Comparison of ENCODE assay signal across 13 cellular contexts in the genomic region with DNA sequence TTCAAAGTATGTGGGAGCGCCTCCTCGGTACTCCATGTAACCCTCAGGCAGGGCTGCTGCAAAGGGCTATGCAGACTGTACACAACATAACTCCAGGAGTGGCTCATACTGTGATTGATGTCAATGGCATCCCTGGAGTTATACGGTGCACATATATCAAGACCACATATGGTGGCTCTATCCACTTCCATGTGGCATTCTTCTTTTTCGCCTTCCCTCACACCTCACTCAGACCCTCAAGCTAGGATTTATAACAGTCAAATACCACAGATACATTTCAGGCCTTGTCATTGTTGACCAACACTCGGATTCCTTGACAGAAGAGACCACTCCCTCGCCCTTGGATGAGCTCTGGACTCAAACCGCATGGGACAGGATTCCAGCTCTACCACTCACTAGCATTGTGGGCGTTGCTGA. TPM values are rescaled to one million over a fixed set of nuclear protein-coding genes. Genes with fewer than 3 reads are reported as not detected.
A peak's percentile ranks its signal among the peaks of the same experiment; 100 is the strongest.
DNase-seq lines count a peak whose midpoint lies in the region; ATAC-seq and TF ChIP-seq lines count a peak whose summit lies in the region.
"Had no signal": no experiment of that assay in that cellular context is flagged by ENCODE, and none has a peak within 500 bp of the region (broad histone marks: within the 10 kb centered on the region; RNA-seq: fewer than 3 reads in every experiment).

No MANE protein-coding gene starts in this region.

- H3K4me3 ChIP-seq in fibroblast of pulmonary artery (replicated peaks; ENCODE audit: low read depth, low read length), result no peak overlapping the region
- H3K4me3 ChIP-seq: gastrocnemius medialis had no signal

- ATAC-seq in HG03159 (IDR thresholded peaks at IDR 0.05; ENCODE audit: unreplicated experiment) (no peak), GM19351 (IDR thresholded peaks at IDR 0.05; ENCODE audit: unreplicated experiment) (no peak)
- ATAC-seq: CD8-positive, alpha-beta T cell; gastrocnemius medialis had no signal

- in situ Hi-C loops in GM13977 (cut with MboI; ENCODE audit: low pct_unique_long_range_greater_than_20kb, low sequenced_read_pairs, unreplicated experiment), result no loop called here

- peak; percentile 39 for DNase-seq in ELF-1 (ENCODE audit: low read depth, low spot score)
- peak; percentile 91 for DNase-seq in RPMI7951 (ENCODE audit: low read depth)
- peak; percentile 20 for DNase-seq in fibroblast of pulmonary artery (ENCODE audit: low read depth)
- DNase-seq in renal cortical epithelial cell (ENCODE audit: low read depth), result peak; percentile 7
- DNase-seq in NCI-H1092 treated with DMSO at 0.1 percent for 48 hours (lab: John Stamatoyannopoulos, UW), result no peak
- no peak for DNase-seq in GM13977 (ENCODE audit: low spot score)
- DNase-seq: CD8-positive, alpha-beta T cell; cortex of kidney; gastrocnemius medialis; NCI-H2029 treated with DMSO at 0.1 percent for 48 hours; SIG-M5 had no signal

- TF ChIP-seq CTCF in fibroblast of pulmonary artery (IDR thresholded peaks at IDR 0.05; ENCODE audit: low read length, missing control alignments) (no peak), GM13977 (IDR thresholded peaks at IDR 0.05; ENCODE audit: extremely low read depth, insufficient read depth, missing control alignments) (no peak)

RNA-seq across cellular contexts. Expression of gene UBL3, which starts 11.3 kb away (rescaled TPM):
- 20.1 and 24.5 TPM in 2 replicates for total RNA-seq in RPMI7951 (2014; rRNA removed; shearing (Covaris generic))
- total RNA-seq in renal cortical epithelial cell, result 18.9 and 49.9 TPM in 2 replicates

Comparison
In these comparisons a context has a peak if more than half of its experiments do, and no peak if none do; other contexts are left out.
1. DNase-seq: peak in ELF-1 (single experiment), RPMI7951 (single experiment), fibroblast of pulmonary artery (single experiment) and renal cortical epithelial cell (single experiment); none in NCI-H1092 treated with DMSO at 0.1 percent for 48 hours (single experiment) and GM13977 (single experiment).